Comparison of ENCODE assay signal across 18 cellular contexts in genomic region chr1:245177071-245177900, GRCh38. TPM values are rescaled to one million over a fixed set of nuclear protein-coding genes. Genes with fewer than 3 reads are reported as not detected.
DNase-seq lines count a peak whose midpoint lies in the region; ATAC-seq and TF ChIP-seq lines count a peak whose summit lies in the region.
"Had no signal": no experiment of that assay in that cellular context is flagged by ENCODE, and none has a peak within 500 bp of the region (broad histone marks: within the 10 kb centered on the region; RNA-seq: fewer than 3 reads in every experiment).

No MANE protein-coding gene starts in this region.

- no peak overlapping the region for H3K4ac ChIP-seq in neuronal stem cell (ENCODE audit: low read length)

- TF ChIP-seq POLR2A in body of pancreas (IDR thresholded peaks at IDR 0.05): no peak

- ATAC-seq in body of pancreas: peak; percentile 77
- ATAC-seq: GM12878; stimulated activated memory B cell treated with anti-CD40 and anti-IgM and Interleukin-4, amounts not matched to agents 10 μg/mL and 1 μg/mL and 100 μg/mL, for 72 hours had no signal

- no peak overlapping the region for H3K18ac ChIP-seq in neuronal stem cell (ENCODE audit: low read length)

- H3K27me3 ChIP-seq in body of pancreas (no peaks in the 10 kb centered on the region), neuronal stem cell (ENCODE audit: control insufficient read depth in 3 of 3, insufficient read depth in 3 of 3, low read depth in 1 of 3, low read length in 3 of 3) (no peaks in the 10 kb centered on the region)
- H3K27me3 ChIP-seq: uterus had no signal

- no peak overlapping the region for H2BK5ac ChIP-seq in neuronal stem cell (ENCODE audit: low read length)

- H3K27ac ChIP-seq in body of pancreas: no peak overlapping the region
- no peak overlapping the region for H3K27ac ChIP-seq in neuronal stem cell (replicated peaks; ENCODE audit: low read length)
- H3K27ac ChIP-seq in OCI-LY7 (ENCODE audit: low read depth, low read length, poor library complexity, severe bottlenecking): no peak overlapping the region
- H3K27ac ChIP-seq: BLaER1 treated with 17β-estradiol and CSF1 and Interleukin-3, amounts not matched to agents 10 nM and 100 nM; skin epidermis; uterus; VCaP had no signal

- no peak overlapping the region for H2BK12ac ChIP-seq in neuronal stem cell (ENCODE audit: low read length)

- no peak overlapping the region for H3K14ac ChIP-seq in neuronal stem cell (ENCODE audit: low read length)

- TF ChIP-seq CTCF in body of pancreas (IDR thresholded peaks at IDR 0.05) (no peak), OCI-LY7 (conservative IDR thresholded peaks at IDR 0.05; ENCODE audit: low read length) (no peak)

- DNase-seq in Daoy (ENCODE audit: low read depth): peak; percentile 51
- peak; percentile 76 for DNase-seq in NCI-H2029 treated with DMSO at 0.1 percent for 48 hours (lab: John Stamatoyannopoulos, UW)
- DNase-seq in body of pancreas: peak in 2 of 4 donors; percentile 38 to 45
- no peak for DNase-seq in neuronal stem cell (ENCODE audit: low spot score)
- DNase-seq in EL: no peak
- DNase-seq in activated CD4-positive, alpha-beta T cell treated with anti-CD3 and anti-CD28 coated beads for 1 hour: no peak
- no peak for DNase-seq in OCI-LY7 (ENCODE audit: low spot score)
- DNase-seq: activated effector memory CD4-positive, alpha-beta T cell treated with Interleukin-2 at 50 U/mL for 16 hours; amygdala; cortex of kidney; glutamatergic neuron; NCI-H2171; uterus had no signal

- no peaks in the 10 kb centered on the region for H4K20me1 ChIP-seq in OCI-LY7 (ENCODE audit: insufficient read depth, low read length)
- H4K20me1 ChIP-seq: BLaER1 treated with 17β-estradiol and CSF1 and Interleukin-3, amounts not matched to agents 10 nM and 100 nM had no signal

- CTCF ChIA-PET in OCI-LY7 (lab: Charles Lee; ENCODE audit: unreplicated experiment): no interaction called here

- H2BK15ac ChIP-seq in neuronal stem cell (ENCODE audit: low read length): no peak overlapping the region

- no peak overlapping the region for H2AK5ac ChIP-seq in neuronal stem cell (ENCODE audit: low read depth, low read length)

- H3K9ac ChIP-seq in neuronal stem cell (ENCODE audit: low read depth, low read length, poor library complexity): peak overlapping the region; percentile 45
- H3K9ac ChIP-seq: BLaER1 treated with 17β-estradiol and CSF1 and Interleukin-3, amounts not matched to agents 10 nM and 100 nM had no signal

- no peak overlapping the region for H4K8ac ChIP-seq in neuronal stem cell (ENCODE audit: low read depth, low read length)

- intact Hi-C loops in body of pancreas (cut with DNase I): no loop called here
- intact Hi-C loops in OCI-LY7 (cut with micrococcal nuclease; ENCODE audit: unreplicated experiment): no loop called here

- H2BK120ac ChIP-seq in neuronal stem cell (ENCODE audit: low read depth, low read length): no peak overlapping the region

- no peak overlapping the region for H3K4me3 ChIP-seq in body of pancreas
- H3K4me3 ChIP-seq in neuronal stem cell (ENCODE audit: low read length in 2 of 2): no peak overlapping the region
- H3K4me3 ChIP-seq in OCI-LY7 (ENCODE audit: low read depth, low read length, poor library complexity, severe bottlenecking): no peak overlapping the region
- H3K4me3 ChIP-seq: BLaER1 treated with 17β-estradiol and CSF1 and Interleukin-3, amounts not matched to agents 10 nM and 100 nM; GM12878; skin epidermis; uterus had no signal

- no peak overlapping the region for H3K23ac ChIP-seq in neuronal stem cell (ENCODE audit: low read depth, low read length, poor library complexity)

- no peak overlapping the region for H3K4me2 ChIP-seq in neuronal stem cell (ENCODE audit: insufficient read depth, low read length, poor library complexity, severe bottlenecking)
- no peak overlapping the region for H3K4me2 ChIP-seq in OCI-LY7 (ENCODE audit: low read length)
- H3K4me2 ChIP-seq: BLaER1 treated with 17β-estradiol and CSF1 and Interleukin-3, amounts not matched to agents 10 nM and 100 nM had no signal

- WGBS in body of pancreas, 2 donors: 74 to 83% methylated on average over 10 of the region's 10 CpGs
- 100% methylated on average over 1 of the region's 10 CpGs; no CpG with 5 or more reads in 1 of the 2 donors for WGBS in neuronal stem cell (ENCODE audit: extremely low coverage in 2 of 2, insufficient read length in 2 of 2, insufficient replicate concordance in 1 of 2), 2 donors

- H4K91ac ChIP-seq in neuronal stem cell (ENCODE audit: low read depth, low read length, poor library complexity): no peak overlapping the region

- H3K4me1 ChIP-seq in body of pancreas (no peaks in the 10 kb centered on the region), neuronal stem cell (ENCODE audit: control insufficient read depth in 2 of 2, insufficient read depth in 1 of 2, low read depth in 1 of 2, low read length in 2 of 2) (peaks cover 5 to 12% of the 10 kb centered on the region in 2 donors), OCI-LY7 (ENCODE audit: insufficient read depth, low read length, poor library complexity, severe bottlenecking) (no peaks in the 10 kb centered on the region)
- H3K4me1 ChIP-seq: uterus had no signal

- no peaks in the 10 kb centered on the region for H3K36me3 ChIP-seq in body of pancreas (replicated peaks in 1 of 2; ENCODE audit: insufficient read depth in 1 of 2, low read depth in 2 of 2)
- no peaks in the 10 kb centered on the region for H3K36me3 ChIP-seq in neuronal stem cell (replicated peaks in 1 of 2; ENCODE audit: control insufficient read depth in 2 of 2, insufficient read depth in 2 of 2, low read length in 2 of 2)
- no peaks in the 10 kb centered on the region for H3K36me3 ChIP-seq in OCI-LY7 (ENCODE audit: insufficient read depth, low read length)
- H3K36me3 ChIP-seq: BLaER1 treated with 17β-estradiol and CSF1 and Interleukin-3, amounts not matched to agents 10 nM and 100 nM; uterus had no signal

- H3K9me2 ChIP-seq in OCI-LY7 (ENCODE audit: insufficient read depth, low read length): no peaks in the 10 kb centered on the region

- no peaks in the 10 kb centered on the region for H3K79me2 ChIP-seq in OCI-LY7 (ENCODE audit: insufficient read depth, low read depth, low read length)

- H2AFZ ChIP-seq in neuronal stem cell (ENCODE audit: low read length) (no peak overlapping the region), OCI-LY7 (ENCODE audit: low read length) (no peak overlapping the region)

- no TSS peak for BruUV-seq in OCI-LY7 (replicated peaks; lab: Mats Ljungman, UMichigan)

- H3K79me1 ChIP-seq in neuronal stem cell (ENCODE audit: low read depth, low read length): no peaks in the 10 kb centered on the region

- POLR2A ChIA-PET in OCI-LY7 (lab: Charles Lee): interaction anchor here (0.6 to 1.6 kb wide), 3 partner anchors 11 to 374 kb away, joined by 3 read pairs; no protein-coding TSS in a partner anchor

- no peaks in the 10 kb centered on the region for H3K9me3 ChIP-seq in body of pancreas
- H3K9me3 ChIP-seq in neuronal stem cell (replicated peaks in 1 of 2; ENCODE audit: control insufficient read depth in 2 of 2, insufficient read depth in 1 of 2, low read depth in 1 of 2, low read length in 2 of 2): peaks cover 0 to 8% of the 10 kb centered on the region in 2 donors
- no peaks in the 10 kb centered on the region for H3K9me3 ChIP-seq in OCI-LY7 (ENCODE audit: low read length)
- H3K9me3 ChIP-seq: uterus had no signal

RNA-seq across cellular contexts. Expression of gene KIF26B, which starts 22.5 kb away (rescaled TPM):
- 0.39 and 1.1 TPM in 2 replicates for total RNA-seq in Daoy (2014; rRNA removed; shearing (Covaris generic))
- 1 to 10 TPM in 1 of 2 donors, under 1 TPM in 1; 0.78 to 4.6 TPM for total RNA-seq in body of pancreas
- polyA plus RNA-seq in neuronal stem cell (2013, experiment 1 of 2): 0.33 TPM
- polyA plus RNA-seq in neuronal stem cell (2013, experiment 2 of 2): 0.26 TPM
- total RNA-seq in OCI-LY7 (2014; rRNA removed; shearing (Covaris generic)): not detected in 2 replicates
- total RNA-seq in OCI-LY7 (2022): not detected in 2 replicates

Comparison
In these comparisons a context has a peak if more than half of its experiments do, and no peak if none do; other contexts are left out.
1. DNase-seq: peak in Daoy (single experiment) and NCI-H2029 treated with DMSO at 0.1 percent for 48 hours (single experiment); none in neuronal stem cell (single experiment), EL (single experiment), activated CD4-positive, alpha-beta T cell treated with anti-CD3 and anti-CD28 coated beads for 1 hour (single experiment) and OCI-LY7 (single experiment).